Comparison of ENCODE assay signal across 12 cellular contexts in genomic region chr21:39098696-39099111, GRCh38.
"Had no signal": no experiment of that assay in that cellular context is flagged by ENCODE, and none has a peak within 500 bp of the region (broad histone marks: within the 10 kb centered on the region; RNA-seq: fewer than 3 reads in every experiment).

No MANE protein-coding gene starts in this region.

- H3K27me3 ChIP-seq: ascending aorta, gastrocnemius medialis, upper lobe of left lung had no signal

- H3K4me3 Mint-ChIP-seq: activated CD8-positive, alpha-beta T cell treated with anti-CD3 and anti-CD28 coated beads, Interleukin-2, amount 10 ng/mL, durations not matched to agents 7 days and 5 days; T-cell; WTC11 had no signal

- H3K4me1 ChIP-seq: ascending aorta had no signal

- H3K27ac ChIP-seq: ascending aorta, gastrocnemius medialis had no signal

- H3K9me3 Mint-ChIP-seq: T-cell had no signal

- DNase-seq: activated CD4-positive, alpha-beta T cell treated with anti-CD3 and anti-CD28 coated beads for 48 hours; activated CD8-positive, alpha-beta memory T cell treated with anti-CD3 and anti-CD28 coated beads, Interleukin-2, amount 50 U/mL, for 48 hours; activated CD8-positive, alpha-beta T cell treated with anti-CD3 and anti-CD28 coated beads, Interleukin-2, amount 10 ng/mL, durations not matched to agents 7 days and 5 days; effector CD4-positive, alpha-beta T cell; gastrocnemius medialis; small intestine; stimulated activated naive CD4-positive, alpha-beta T cell; T-cell; T1000; upper lobe of left lung had no signal

- H3K36me3 ChIP-seq: ascending aorta, gastrocnemius medialis, upper lobe of left lung had no signal

- H3K4me1 Mint-ChIP-seq: T-cell had no signal

- H3K27ac Mint-ChIP-seq: activated CD8-positive, alpha-beta T cell treated with anti-CD3 and anti-CD28 coated beads, Interleukin-2, amount 10 ng/mL, durations not matched to agents 7 days and 5 days; T-cell; WTC11 had no signal

- H3K36me3 Mint-ChIP-seq: T-cell had no signal

- H3K9me3 ChIP-seq: ascending aorta, gastrocnemius medialis, upper lobe of left lung had no signal

- H3K4me3 ChIP-seq: ascending aorta, gastrocnemius medialis, upper lobe of left lung had no signal
